ENCODE assay signal across 24 cellular contexts in genomic region chr17:83085526-83086196, GRCh38. TPM values are rescaled to one million over a fixed set of nuclear protein-coding genes. Genes with fewer than 3 reads are reported as not detected.
DNase-seq lines count a peak whose midpoint lies in the region; ATAC-seq and TF ChIP-seq lines count a peak whose summit lies in the region.
"Had no signal": no experiment of that assay in that cellular context is flagged by ENCODE, and none has a peak within 500 bp of the region (broad histone marks: within the 10 kb centered on the region; RNA-seq: fewer than 3 reads in every experiment).

No MANE protein-coding gene starts in this region.

- DNase-seq in SJCRH30 (no peak), fibroblast of the aortic adventitia (ENCODE audit: low read depth) (no peak), Right ventricle myocardium inferior (ENCODE audit: missing footprints) (no peak)
- DNase-seq: activated B cell treated with CpG ODN at 0.5 μM for 24 hours; activated CD8-positive, alpha-beta memory T cell treated with anti-CD3 and anti-CD28 coated beads for 24 hours; amniotic stem cell; Calu3; cerebellar nuclear complex; effector memory CD4-positive, alpha-beta T cell; hippocampal formation; Kasumi-1; kidney glomerular epithelial cell; mesendoderm; NCI-H1105; NCI-H2107; NCI-H524 treated with DMSO at 0.1 percent for 48 hours; stimulated activated CD4-positive, alpha-beta T cell treated with anti-CD3 and anti-CD28 coated beads, Interleukin-15, amount 100 ng/mL, for 24 hours; stimulated activated naive B cell treated with anti-CD40 and anti-IgM and Interleukin-4, amounts not matched to agents 10 μg/mL and 1 μg/mL and 100 μg/mL, for 72 hours had no signal

- peaks cover 0 to 92% (median under 1%) of the 10 kb centered on the region in 11 experiments; a peak in 13 of 22 replicates for H3K36me3 ChIP-seq in BLaER1 treated with 17β-estradiol and CSF1 and Interleukin-3, amounts not matched to agents 10 nM and 100 nM
- H3K36me3 ChIP-seq in SJCRH30 (peaks cover 41% of the 10 kb centered on the region), skeletal muscle satellite cell (ENCODE audit: insufficient read depth, low read length) (peaks cover 55% of the 10 kb centered on the region)

- no peak for ATAC-seq in GM19328 (IDR thresholded peaks at IDR 0.05; ENCODE audit: unreplicated experiment)
- no peak for ATAC-seq in HG02852 (IDR thresholded peaks at IDR 0.05; ENCODE audit: unreplicated experiment)
- ATAC-seq in GM18498 (IDR thresholded peaks at IDR 0.05; ENCODE audit: unreplicated experiment): no peak
- ATAC-seq in Right ventricle myocardium inferior: no peak
- ATAC-seq: HCT116; stimulated activated naive B cell treated with anti-CD40 and anti-IgM and Interleukin-4, amounts not matched to agents 10 μg/mL and 1 μg/mL and 100 μg/mL, for 72 hours had no signal

- H4K20me1 ChIP-seq in BLaER1 treated with 17β-estradiol and CSF1 and Interleukin-3, amounts not matched to agents 10 nM and 100 nM: peaks cover 77 to 96% (median 94%) of the 10 kb centered on the region in 11 experiments

- H3K4me1 ChIP-seq in BLaER1 treated with 17β-estradiol and CSF1 and Interleukin-3, amounts not matched to agents 10 nM and 100 nM: peaks cover 75 to 93% (median 83%) of the 10 kb centered on the region in 10 experiments
- H3K4me1 ChIP-seq in SJCRH30 (peaks cover 76% of the 10 kb centered on the region), skeletal muscle satellite cell (ENCODE audit: control insufficient read depth, insufficient read depth, low read length) (peaks cover 88% of the 10 kb centered on the region)

- peak overlapping the region in 3 of 11 experiments; percentile 25 to 98 (median 67); a peak in 6 of 22 replicates for H3K9ac ChIP-seq in BLaER1 treated with 17β-estradiol and CSF1 and Interleukin-3, amounts not matched to agents 10 nM and 100 nM
- H3K9ac ChIP-seq in skeletal muscle satellite cell (ENCODE audit: low read depth, low read length): peak overlapping the region; percentile 77

- H3K4me3 ChIP-seq in BLaER1 treated with 17β-estradiol and CSF1 and Interleukin-3, amounts not matched to agents 10 nM and 100 nM: peak overlapping the region in 2 of 10 experiments; percentile 29 to 97; a peak in 4 of 20 replicates
- H3K4me3 ChIP-seq in SJCRH30: no peak overlapping the region
- H3K4me3 ChIP-seq in fibroblast of the aortic adventitia (ENCODE audit: low read depth, low read length): peak overlapping the region; percentile 58
- no peak overlapping the region for H3K4me3 ChIP-seq in skeletal muscle satellite cell (ENCODE audit: low read length)

- peak overlapping the region in 2 of 11 experiments; percentile 3 to 8; a peak in 3 of 22 replicates for H3K27ac ChIP-seq in BLaER1 treated with 17β-estradiol and CSF1 and Interleukin-3, amounts not matched to agents 10 nM and 100 nM
- peak overlapping the region; percentile 95 for H3K27ac ChIP-seq in SJCRH30

- TF ChIP-seq CTCF in fibroblast of the aortic adventitia (IDR thresholded peaks at IDR 0.05; ENCODE audit: insufficient read depth, low read length): no peak

- peaks cover 0 to 69% (median 33%) of the 10 kb centered on the region in 11 experiments; a peak in 19 of 22 replicates for H3K27me3 ChIP-seq in BLaER1 treated with 17β-estradiol and CSF1 and Interleukin-3, amounts not matched to agents 10 nM and 100 nM
- H3K27me3 ChIP-seq in SJCRH30: no peaks in the 10 kb centered on the region
- no peaks in the 10 kb centered on the region for H3K27me3 ChIP-seq in skeletal muscle satellite cell (ENCODE audit: control insufficient read depth, insufficient read depth, low read length)

- intact Hi-C loops in Right ventricle myocardium inferior (cut with DNase I): no loop called here

- no peaks in the 10 kb centered on the region for H3K9me3 ChIP-seq in BLaER1 treated with 17β-estradiol and CSF1 and Interleukin-3, amounts not matched to agents 10 nM and 100 nM (replicated peaks in 1 of 11)
- no peaks in the 10 kb centered on the region for H3K9me3 ChIP-seq in SJCRH30 (replicated peaks)
- H3K9me3 ChIP-seq in skeletal muscle satellite cell (replicated peaks; ENCODE audit: low read length): no peaks in the 10 kb centered on the region

- H3K4me2 ChIP-seq in BLaER1 treated with 17β-estradiol and CSF1 and Interleukin-3, amounts not matched to agents 10 nM and 100 nM: peak overlapping the region; percentile 65 to 100 (median 96)
- no peak overlapping the region for H3K4me2 ChIP-seq in skeletal muscle satellite cell (ENCODE audit: low read length)

RNA-seq across cellular contexts. Expression of gene METRNL, which starts 6.3 kb away (rescaled TPM):
- 46.2 and 49.7 TPM in 2 replicates for total RNA-seq in SJCRH30 (2014; rRNA removed; shearing (Covaris generic))
- total RNA-seq in fibroblast of the aortic adventitia (ENCODE audit: low replicate concordance): 77.4 and 105 TPM in 2 replicates
- total RNA-seq in skeletal muscle satellite cell (2012; rRNA removed): 108 and 144 TPM in 2 replicates
- total RNA-seq in Right ventricle myocardium inferior: 70.1 TPM
